2 cellular contexts compared by ENCODE assay signal in the genomic region with DNA sequence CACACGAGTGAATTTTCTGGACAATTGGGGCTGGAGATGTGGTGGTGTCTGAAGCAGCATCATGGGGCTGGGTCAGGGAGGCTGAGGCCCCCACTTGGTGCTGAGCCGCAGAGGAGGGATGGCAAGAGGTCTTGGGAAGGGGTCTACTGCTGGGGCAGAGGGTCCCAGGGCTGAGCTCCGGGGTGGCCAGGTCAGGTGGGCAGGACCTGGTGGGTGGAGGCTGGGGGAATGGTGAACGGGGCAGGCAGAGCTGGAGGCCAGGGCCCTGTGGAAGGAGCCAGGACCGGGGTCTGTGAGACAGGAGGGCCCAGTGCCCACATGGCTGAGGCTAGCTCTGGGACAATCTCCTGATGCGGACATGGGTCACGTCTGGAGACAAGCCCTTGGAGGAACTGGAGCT.
TF ChIP-seq lines count a peak whose summit lies in the region.

No MANE protein-coding gene starts in this region.

TF ChIP-seq in IMR-90, 13 proteins besides CTCF, POLR2A, EP300 and RAD21:
- TF ChIP-seq NFE2L2 (IDR thresholded peaks at IDR 0.05; ENCODE audit: low read depth, low read length), result no peak
- TF ChIP-seq CHD1 (IDR thresholded peaks at IDR 0.05; ENCODE audit: low read depth, low read length), result no peak
- no peak for TF ChIP-seq RFX5 (IDR thresholded peaks at IDR 0.05; ENCODE audit: low read depth, low read length)
- no peak for TF ChIP-seq CEBPB (IDR thresholded peaks at IDR 0.05; ENCODE audit: low read depth, low read length)
- TF ChIP-seq SMC3 (IDR thresholded peaks at IDR 0.05; ENCODE audit: low read depth, low read length), result no peak
- no peak for TF ChIP-seq MXI1 (IDR thresholded peaks at IDR 0.05; ENCODE audit: borderline replicate concordance, low read depth, low read length)
- no peak for TF ChIP-seq BHLHE40 (IDR thresholded peaks at IDR 0.05; ENCODE audit: low read depth, low read length)
- TF ChIP-seq FOS (IDR thresholded peaks at IDR 0.05; ENCODE audit: low read depth, low read length), result no peak
- TF ChIP-seq MAFK (IDR thresholded peaks at IDR 0.05; ENCODE audit: low read depth, low read length), result no peak
- TF ChIP-seq RCOR1 (IDR thresholded peaks at IDR 0.05; ENCODE audit: insufficient replicate concordance, low read length), result no peak
- TF ChIP-seq, protein P1, sequence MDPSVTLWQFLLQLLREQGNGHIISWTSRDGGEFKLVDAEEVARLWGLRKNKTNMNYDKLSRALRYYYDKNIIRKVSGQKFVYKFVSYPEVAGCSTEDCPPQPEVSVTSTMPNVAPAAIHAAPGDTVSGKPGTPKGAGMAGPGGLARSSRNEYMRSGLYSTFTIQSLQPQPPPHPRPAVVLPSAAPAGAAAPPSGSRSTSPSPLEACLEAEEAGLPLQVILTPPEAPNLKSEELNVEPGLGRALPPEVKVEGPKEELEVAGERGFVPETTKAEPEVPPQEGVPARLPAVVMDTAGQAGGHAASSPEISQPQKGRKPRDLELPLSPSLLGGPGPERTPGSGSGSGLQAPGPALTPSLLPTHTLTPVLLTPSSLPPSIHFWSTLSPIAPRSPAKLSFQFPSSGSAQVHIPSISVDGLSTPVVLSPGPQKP (IDR thresholded peaks at IDR 0.05; ENCODE audit: borderline replicate concordance, low read depth, low read length), result no peak
- TF ChIP-seq MAZ (IDR thresholded peaks at IDR 0.05; ENCODE audit: borderline replicate concordance, low read depth, low read length), result no peak
- no peak for TF ChIP-seq USF2 (IDR thresholded peaks at IDR 0.05; ENCODE audit: low read depth, low read length)

TF ChIP-seq in WTC11, 78 proteins besides CTCF, POLR2A, EP300 and RAD21:
- no peak for TF ChIP-seq STAT6 (CRISPR knock-in tag; conservative IDR thresholded peaks at IDR 0.05; ENCODE audit: low read depth)
- 0 out of 2 replicates have a peak, but pooled peaks have one; percentile 3 for TF ChIP-seq TP53 (CRISPR knock-in tag; IDR thresholded peaks at IDR 0.05)
